Comparison of ENCODE assay signal across 17 cellular contexts in genomic region chr3:165507576-165507975, GRCh38.
DNase-seq lines count a peak whose midpoint lies in the region; ATAC-seq, FAIRE-seq and TF ChIP-seq lines count a peak whose summit lies in the region.
"Had no signal": no experiment of that assay in that cellular context is flagged by ENCODE, and none has a peak within 500 bp of the region (broad histone marks: within the 10 kb centered on the region; RNA-seq: fewer than 3 reads in every experiment).

No MANE protein-coding gene starts in this region.

- POLR2A ChIA-PET in GM12878 (lab: Charles Lee) = no interaction called here

- H4K20me1 ChIP-seq in OCI-LY3 (ENCODE audit: insufficient read depth, low read length) = no peaks in the 10 kb centered on the region
- H4K20me1 ChIP-seq in GM12878 (ENCODE audit: control insufficient read depth, insufficient read depth) = no peaks in the 10 kb centered on the region

- no TSS peak for BruUV-seq in GM12878 (replicated peaks; lab: Mats Ljungman, UMichigan)

- H3K27me3 ChIP-seq in OCI-LY3 (ENCODE audit: low read depth, low read length) (no peaks in the 10 kb centered on the region), GM12878 (replicated peaks in 1 of 2; ENCODE audit: control insufficient read depth in 2 of 2, insufficient read depth in 2 of 2, low read length in 1 of 2) (no peaks in the 10 kb centered on the region), transverse colon (no peaks in the 10 kb centered on the region), thyroid gland (no peaks in the 10 kb centered on the region)

- RAD21 ChIA-PET in GM12878 (lab: Charles Lee; ENCODE audit: unreplicated experiment) = no interaction called here

- H3K9ac ChIP-seq in OCI-LY3 (ENCODE audit: low read length) (no peak overlapping the region), GM12878 (ENCODE audit: control insufficient read depth, insufficient read depth, low read length) (no peak overlapping the region)

- DNase-seq in GM12878 (ENCODE audit: low read depth, low spot score) = no peak
- DNase-seq in transverse colon = no peak
- DNase-seq in amniotic stem cell (lab: John Stamatoyannopoulos, UW) = no peak
- no peak for DNase-seq in thyroid gland
- DNase-seq: Caco-2; CD4-positive, CD25-positive, alpha-beta regulatory T cell; CD8-positive, alpha-beta T cell; DMS153; DND-41; GOT3; HFFc6 had no signal

- no peak for TF ChIP-seq RAD21 in GM12878 (IDR thresholded peaks at IDR 0.05; ENCODE audit: insufficient read depth, low read depth, low read length)

- CTCF ChIA-PET in GM12878 (lab: Yijun Ruan, JAX) = no interaction called here

- H3K4me3 ChIP-seq in OCI-LY3 (ENCODE audit: low read length) (no peak overlapping the region), GM12878 (no peak overlapping the region), transverse colon (no peak overlapping the region), thyroid gland (replicated peaks in 1 of 3) (no peak overlapping the region)
- H3K4me3 ChIP-seq: HAP-1 had no signal

- H3K9me3 ChIP-seq in OCI-LY3 (ENCODE audit: insufficient read depth, low read length) (no peaks in the 10 kb centered on the region), GM12878 (replicated peaks; ENCODE audit: control insufficient read depth, insufficient read depth, low read length) (no peaks in the 10 kb centered on the region; the same call in 2 of the 3 replicates), transverse colon (no peaks in the 10 kb centered on the region), thyroid gland (no peaks in the 10 kb centered on the region)
- H3K9me3 ChIP-seq: HAP-1 had no signal

- no peaks in the 10 kb centered on the region for H3K36me3 ChIP-seq in OCI-LY3 (replicated peaks; ENCODE audit: low read depth, low read length)
- H3K36me3 ChIP-seq in GM12878 (ENCODE audit: control insufficient read depth in 2 of 2, insufficient read depth in 2 of 2, low read length in 1 of 2) = no peaks in the 10 kb centered on the region
- H3K36me3 ChIP-seq in transverse colon = no peaks in the 10 kb centered on the region
- no peaks in the 10 kb centered on the region for H3K36me3 ChIP-seq in thyroid gland
- H3K36me3 ChIP-seq: HAP-1 had no signal

- TF ChIP-seq EP300 in GM12878 (IDR thresholded peaks at IDR 0.05; ENCODE audit: borderline replicate concordance in 1 of 2, control insufficient read depth in 1 of 2, low read depth in 2 of 2, low read length in 2 of 2) = no peak
- no peak for TF ChIP-seq EP300 in transverse colon (IDR thresholded peaks at IDR 0.05; ENCODE audit: low read depth)

- ATAC-seq in GM12878 (no peak; the same call in 2 of the 3 replicates), GM18519 (IDR thresholded peaks at IDR 0.05; ENCODE audit: low FRiP score, unreplicated experiment) (no peak)
- ATAC-seq: CD8-positive, alpha-beta T cell had no signal

- H3K4me2 ChIP-seq in OCI-LY3 (ENCODE audit: low read length) (peak overlapping the region; percentile 3; the same call in 1 of the 2 replicates), GM12878 (ENCODE audit: control insufficient read depth, insufficient read depth) (no peak overlapping the region)

- H3K79me2 ChIP-seq in OCI-LY3 (ENCODE audit: low read length) (no peaks in the 10 kb centered on the region), GM12878 (ENCODE audit: control insufficient read depth, insufficient read depth, low read length) (no peaks in the 10 kb centered on the region)

- H3K4me1 ChIP-seq in OCI-LY3 (ENCODE audit: low read length) (peaks cover 14% of the 10 kb centered on the region), GM12878 (ENCODE audit: control insufficient read depth, insufficient read depth, low read length) (no peaks in the 10 kb centered on the region), transverse colon (peaks cover 3 to 43% (median 22%) of the 10 kb centered on the region in 4 donors), thyroid gland (no peaks in the 10 kb centered on the region)
- H3K4me1 ChIP-seq: HAP-1 had no signal

- H2AFZ ChIP-seq in OCI-LY3 (ENCODE audit: low read depth, low read length) (peak overlapping the region; percentile 74), GM12878 (ENCODE audit: control insufficient read depth, low read depth, low read length) (no peak overlapping the region)

- TF ChIP-seq CTCF in OCI-LY3 (IDR thresholded peaks at IDR 0.05; ENCODE audit: low read depth, low read length) (no peak), GM12878 (IDR thresholded peaks at IDR 0.05 in 2 of 3, conservative IDR thresholded peaks at IDR 0.05 in 1 of 3; ENCODE audit: control insufficient read depth in 2 of 3, extremely low read depth in 1 of 3, insufficient read depth in 1 of 3, low read depth in 3 of 3, low read length in 3 of 3) (no peak), transverse colon (IDR thresholded peaks at IDR 0.05) (no peak), thyroid gland (IDR thresholded peaks at IDR 0.05) (no peak)

- WGBS in GM12878 (ENCODE audit: insufficient coverage, insufficient replicate concordance, low lambda C conversion rate, missing lambda C conversion rate) = 2% methylated on average over 3 of the region's 3 CpGs
- 72 to 83% methylated on average over 3 of the region's 3 CpGs for WGBS in transverse colon (ENCODE audit: low coverage in 1 of 2), 2 donors
- 82 to 85% methylated on average over 3 of the region's 3 CpGs for WGBS in thyroid gland, 2 donors

- FAIRE-seq in GM12878 (lab: Jason Lieb, UNC) = no peak
- FAIRE-seq: G401.6, H54 had no signal

- in situ Hi-C loops in GM12878 (cut with MboI) (no loop called here), transverse colon (cut with MboI; ENCODE audit: low pct_ligation_motif_present in 1 of 4, low pct_unique_long_range_greater_than_20kb in 1 of 4, low sequenced_read_pairs in 3 of 4) (no loop called here)

- H3K27ac ChIP-seq in OCI-LY3 (ENCODE audit: low read length) (peak overlapping the region; percentile 40), GM12878 (ENCODE audit: control insufficient read depth, insufficient read depth) (no peak overlapping the region), transverse colon (peak overlapping the region in 3 of 4 donors; percentile 74 to 79 (median 78)), thyroid gland (no peak overlapping the region)
- H3K27ac ChIP-seq: C4-2B had no signal

- intact Hi-C loops in GM12878 (cut with micrococcal nuclease; ENCODE audit: unreplicated experiment) = no loop called here
- intact Hi-C loops in transverse colon (cut with DNase I; ENCODE audit: low total_unique reads) = no loop called here
- intact Hi-C loops in thyroid gland (cut with DNase I) = no loop called here

- SMC1A ChIA-PET in GM12878 (lab: Charles Lee; ENCODE audit: uncharacterized antibody, unreplicated experiment) = no interaction called here

- TF ChIP-seq POLR2A in GM12878 (IDR thresholded peaks at IDR 0.05; ENCODE audit: low read depth, low read length) (no peak), transverse colon (IDR thresholded peaks at IDR 0.05) (no peak), thyroid gland (IDR thresholded peaks at IDR 0.05) (no peak)

TF ChIP-seq in GM12878, 131 proteins besides CTCF, POLR2A, EP300 and RAD21:
- TF ChIP-seq MEF2B (IDR thresholded peaks at IDR 0.05; ENCODE audit: partially characterized antibody, poor library complexity, severe bottlenecking) (peak; percentile 46), JUND (IDR thresholded peaks at IDR 0.05; ENCODE audit: low read depth, low read length) (no peak), RFX5 (IDR thresholded peaks at IDR 0.05; ENCODE audit: low read depth, low read length) (no peak)

Comparison
In these comparisons a context has a peak if more than half of its experiments do, and no peak if none do; other contexts are left out.
1. H3K27ac ChIP-seq: peak in OCI-LY3 (single experiment) and transverse colon (3 of 4); none in GM12878 (single experiment) and thyroid gland (0 of 3).